Comparison of ENCODE assay signal across 8 cellular contexts in genomic region chr5:61330879-61331406, GRCh38. TPM values are rescaled to one million over a fixed set of nuclear protein-coding genes. Genes with fewer than 3 reads are reported as not detected.
DNase-seq lines count a peak whose midpoint lies in the region; ATAC-seq and TF ChIP-seq lines count a peak whose summit lies in the region.

No MANE protein-coding gene starts in this region.

- peaks cover 32% of the 10 kb centered on the region for H3K79me2 ChIP-seq in GM23248 (ENCODE audit: insufficient read depth)

- H3K4me2 ChIP-seq in GM23248 (ENCODE audit: unreplicated experiment) = peak overlapping the region; percentile 80

- no peaks in the 10 kb centered on the region for H3K9me2 ChIP-seq in GM23248 (ENCODE audit: insufficient read depth)

- peak overlapping the region; percentile 82 for H3K27ac ChIP-seq in GM23248

- peak; percentile 40 for TF ChIP-seq CTCF in astrocyte of the spinal cord (IDR thresholded peaks at IDR 0.05; ENCODE audit: low read depth, low read length)

- H3K4me3 ChIP-seq in GM23248 (peak overlapping the region; percentile 85), astrocyte of the spinal cord (ENCODE audit: low read depth, low read length) (peak overlapping the region; percentile 73)

- DNase-seq in GM03348 (ENCODE audit: low spot score) = peak; percentile 83
- DNase-seq in GM23248 = peak; percentile 91
- DNase-seq in Kasumi-1 (lab: John Stamatoyannopoulos, UW) = peak; percentile 32 to 58
- peak; percentile 52 for DNase-seq in T-helper 22 cell (ENCODE audit: low read depth)
- DNase-seq in astrocyte of the spinal cord (ENCODE audit: low read depth, low spot score) = peak; percentile 79
- DNase-seq in hypothalamus (lab: John Stamatoyannopoulos, UW) = peak in 46 of 51 donors; percentile 32 to 93 (median 66)
- peak; percentile 82 for DNase-seq in sciatic nerve (ENCODE audit: low spot score)
- no peak for DNase-seq in DMS114 treated with DMSO at 0.1 percent for 48 hours (lab: John Stamatoyannopoulos, UW; ENCODE audit: unreplicated experiment)

- H4K20me1 ChIP-seq in GM23248 (ENCODE audit: insufficient read depth) = peaks cover 15% of the 10 kb centered on the region; the same call in 1 of the 2 replicates

- peak overlapping the region; percentile 88 for H2AFZ ChIP-seq in GM23248

- intact Hi-C loops in sciatic nerve (cut with DNase I) = loop anchor here (10.0 kb wide), 3 partner anchors 64 to 324 kb away; partner anchors contain the start of gene SMIM15

- no peaks in the 10 kb centered on the region for H3K27me3 ChIP-seq in GM23248 (replicated peaks; ENCODE audit: insufficient read depth)

- peak overlapping the region; percentile 81 for H3K9ac ChIP-seq in GM23248

- H3K36me3 ChIP-seq in GM23248 (ENCODE audit: low read depth) = no peaks in the 10 kb centered on the region

- in situ Hi-C loops in GM23248 (cut with MboI) (loop anchor here (25.0 kb wide), 1 partner anchor 644 kb away; no protein-coding TSS in a partner anchor), astrocyte of the spinal cord (cut with HindIII; ENCODE audit: low sequenced_read_pairs) (no loop called here)

- peak; percentile 3 for ATAC-seq in sciatic nerve

- peaks cover 39% of the 10 kb centered on the region for H3K4me1 ChIP-seq in GM23248 (ENCODE audit: insufficient read depth)

- no peaks in the 10 kb centered on the region for H3K9me3 ChIP-seq in GM23248 (ENCODE audit: low read depth)

- H3F3A ChIP-seq in GM23248 (ENCODE audit: insufficient read depth) = peaks cover 30% of the 10 kb centered on the region

- 1% methylated on average over 62 to 76 of the region's 78 CpGs for WGBS in GM23248 (ENCODE audit: low coverage in 1 of 2, low lambda C conversion rate in 2 of 2, missing lambda C conversion rate in 2 of 2), 2 experiments

RNA-seq across cellular contexts. Expression of gene ZSWIM6, which starts 1.1 kb away (rescaled TPM):
- total RNA-seq in GM23248 (2014; rRNA removed; shearing (Covaris generic)) = 3.9 and 4.8 TPM in 2 replicates
- 0.96 and 1.5 TPM in 2 replicates for polyA plus RNA-seq in GM23248 (2016; fragmentation: Nextera tagmentation; extraction: Ambion mirVana)
- 30.2 TPM for total RNA-seq in sciatic nerve
